ENCODE assay signal across 26 cellular contexts in genomic region chr2:1557467-1557820, GRCh38.
"Had no signal": no experiment of that assay in that cellular context is flagged by ENCODE, and none has a peak within 500 bp of the region (broad histone marks: within the 10 kb centered on the region; RNA-seq: fewer than 3 reads in every experiment).

No MANE protein-coding gene starts in this region.

- H3K4me3 ChIP-seq: adrenal gland, body of pancreas, cardiac muscle cell, gastroesophageal sphincter, ovary, prostate gland, smooth muscle cell, stomach, tibial artery had no signal

- H3K4me3 Mint-ChIP-seq: activated CD4-positive, alpha-beta T cell treated with anti-CD3 and anti-CD28 coated beads for 36 hours; activated naive CD8-positive, alpha-beta T cell treated with anti-CD3 and anti-CD28 coated beads for 36 hours; effector memory CD8-positive, alpha-beta T cell; nephron; stimulated activated naive B cell treated with anti-CD40 and anti-IgM and Interleukin-4, amounts not matched to agents 10 μg/mL and 1 μg/mL and 100 μg/mL, for 72 hours; T-helper 2 cell treated with Interferon-gamma antibody and Interleukin-4, amounts not matched to agents 5 μg/mL and 100 μg/mL, for 36 hours had no signal

- H3K9me3 Mint-ChIP-seq: activated naive CD8-positive, alpha-beta T cell treated with anti-CD3 and anti-CD28 coated beads for 36 hours; nephron; stimulated activated naive B cell treated with anti-CD40 and anti-IgM and Interleukin-4, amounts not matched to agents 10 μg/mL and 1 μg/mL and 100 μg/mL, for 72 hours; T-helper 2 cell treated with Interferon-gamma antibody and Interleukin-4, amounts not matched to agents 5 μg/mL and 100 μg/mL, for 36 hours had no signal

- H3K36me3 Mint-ChIP-seq: activated naive CD8-positive, alpha-beta T cell treated with anti-CD3 and anti-CD28 coated beads for 36 hours; stimulated activated naive B cell treated with anti-CD40 and anti-IgM and Interleukin-4, amounts not matched to agents 10 μg/mL and 1 μg/mL and 100 μg/mL, for 72 hours had no signal

- H3K27me3 Mint-ChIP-seq: activated CD4-positive, alpha-beta T cell treated with anti-CD3 and anti-CD28 coated beads for 36 hours; activated naive CD8-positive, alpha-beta T cell treated with anti-CD3 and anti-CD28 coated beads for 36 hours had no signal

- H3K4me2 ChIP-seq: smooth muscle cell had no signal

- H3K36me3 ChIP-seq: adrenal gland, cardiac muscle cell, gastroesophageal sphincter, neutrophil, ovary, prostate gland, stomach, tibial artery had no signal

- H3K27ac ChIP-seq: adrenal gland, body of pancreas, cardiac muscle cell, gastroesophageal sphincter, neutrophil, ovary, prostate gland, stomach, tibial artery had no signal

- H3K27ac Mint-ChIP-seq: activated CD4-positive, alpha-beta T cell treated with anti-CD3 and anti-CD28 coated beads for 36 hours; activated naive CD8-positive, alpha-beta T cell treated with anti-CD3 and anti-CD28 coated beads for 36 hours; effector memory CD8-positive, alpha-beta T cell; nephron; stimulated activated naive B cell treated with anti-CD40 and anti-IgM and Interleukin-4, amounts not matched to agents 10 μg/mL and 1 μg/mL and 100 μg/mL, for 72 hours; T-helper 2 cell treated with Interferon-gamma antibody and Interleukin-4, amounts not matched to agents 5 μg/mL and 100 μg/mL, for 36 hours had no signal

- H3K27me3 ChIP-seq: adrenal gland, body of pancreas, gastroesophageal sphincter, neutrophil, ovary, tibial artery had no signal

- ATAC-seq: activated CD4-positive, alpha-beta T cell treated with anti-CD3 and anti-CD28 coated beads for 36 hours; body of pancreas; effector memory CD8-positive, alpha-beta T cell; gastroesophageal sphincter; left lobe of liver; stimulated activated naive B cell treated with anti-CD40 and anti-IgM and Interleukin-4, amounts not matched to agents 10 μg/mL and 1 μg/mL and 100 μg/mL, for 72 hours had no signal

- H3K9me3 ChIP-seq: adrenal gland, body of pancreas, gastroesophageal sphincter, neutrophil, ovary, prostate gland, stomach, tibial artery had no signal

- DNase-seq: activated CD4-positive, alpha-beta T cell treated with anti-CD3 and anti-CD28 coated beads for 36 hours; activated CD4-positive, CD25-positive, alpha-beta regulatory T cell; activated effector memory CD4-positive, alpha-beta T cell treated with Interleukin-2 at 50 U/mL for 16 hours; activated naive CD4-positive, alpha-beta T cell treated with Interleukin-2 at 50 U/mL for 16 hours; activated naive CD8-positive, alpha-beta T cell treated with anti-CD3 and anti-CD28 coated beads for 36 hours; activated T-cell treated with anti-CD3 and anti-CD28 coated beads for 4 hours; cortex of kidney; effector memory CD8-positive, alpha-beta T cell; erythroblast; ovary; stimulated activated CD4-positive, alpha-beta T cell treated with anti-CD3 and anti-CD28 coated beads, Interleukin-15, amount 100 ng/mL, for 24 hours; stimulated activated CD4-positive, alpha-beta T cell treated with anti-CD3 and anti-CD28 coated beads, Interleukin-2, amount 100 ng/mL, for 24 hours; stimulated activated naive B cell treated with anti-CD40 and anti-IgM and Interleukin-4, amounts not matched to agents 10 μg/mL and 1 μg/mL and 100 μg/mL, for 72 hours; stomach; T-helper 1 cell; tibial artery had no signal

- H3K4me1 ChIP-seq: adrenal gland, body of pancreas, prostate gland, stomach had no signal
